23 cellular contexts compared by ENCODE assay signal in genomic region chr18:70377857-70378701, GRCh38.
DNase-seq lines count a peak whose midpoint lies in the region; ATAC-seq, FAIRE-seq and TF ChIP-seq lines count a peak whose summit lies in the region.
"Had no signal": no experiment of that assay in that cellular context is flagged by ENCODE, and none has a peak within 500 bp of the region (broad histone marks: within the 10 kb centered on the region; RNA-seq: fewer than 3 reads in every experiment).

No MANE protein-coding gene starts in this region.

- peaks cover 73% of the 10 kb centered on the region for H3K4me1 Mint-ChIP-seq in Calu3 (ENCODE audit: low read depth, unreplicated experiment)
- H3K4me1 Mint-ChIP-seq: activated naive CD8-positive, alpha-beta T cell treated with anti-CD3 and anti-CD28 coated beads, Interleukin-2, amount 10 ng/mL, durations not matched to agents 7 days and 5 days had no signal

- no peaks in the 10 kb centered on the region for H3K27me3 Mint-ChIP-seq in Calu3 (ENCODE audit: unreplicated experiment)
- H3K27me3 Mint-ChIP-seq: activated naive CD8-positive, alpha-beta T cell treated with anti-CD3 and anti-CD28 coated beads, Interleukin-2, amount 10 ng/mL, durations not matched to agents 7 days and 5 days had no signal

- intact Hi-C loops in Calu3 (cut with micrococcal nuclease; ENCODE audit: unreplicated experiment) (no loop called here), endothelial cell of umbilical vein (cut with micrococcal nuclease) (no loop called here), Right ventricle myocardium superior (cut with DNase I) (no loop called here)

- no peaks in the 10 kb centered on the region for H4K20me1 ChIP-seq in endothelial cell of umbilical vein (replicated peaks; ENCODE audit: control insufficient read depth, extremely low read depth, insufficient read depth, low read length)

- no peak overlapping the region for H3K4me2 ChIP-seq in endothelial cell of umbilical vein (ENCODE audit: insufficient read depth, low read length)

- TF ChIP-seq CTCF in Calu3 (IDR thresholded peaks at IDR 0.05; ENCODE audit: unreplicated experiment) (no peak), Peyer's patch (IDR thresholded peaks at IDR 0.05) (no peak), endothelial cell of umbilical vein (IDR thresholded peaks at IDR 0.05; ENCODE audit: extremely low read depth in 1 of 2, insufficient read depth in 1 of 2, low read depth in 1 of 2, low read length in 2 of 2) (no peak)

- H3K27me3 ChIP-seq in Peyer's patch (no peaks in the 10 kb centered on the region), endothelial cell of umbilical vein (ENCODE audit: control insufficient read depth in 2 of 2, insufficient read depth in 2 of 2, low read length in 2 of 2) (no peaks in the 10 kb centered on the region), muscle layer of duodenum (ENCODE audit: low read depth, low read length) (no peaks in the 10 kb centered on the region)
- H3K27me3 ChIP-seq: cardiac muscle cell, sigmoid colon had no signal

- peak overlapping the region; percentile 87 for H3K27ac Mint-ChIP-seq in Calu3 (ENCODE audit: unreplicated experiment)
- H3K27ac Mint-ChIP-seq: activated CD8-positive, alpha-beta T cell treated with anti-CD3 and anti-CD28 coated beads, Interleukin-2, amount 10 ng/mL, durations not matched to agents 7 days and 5 days; activated naive CD8-positive, alpha-beta T cell treated with anti-CD3 and anti-CD28 coated beads, Interleukin-2, amount 10 ng/mL, durations not matched to agents 7 days and 5 days; activated T-helper 1 cell treated with anti-CD3 and anti-CD28 coated beads, Interleukin-12 subunit alpha, Interleukin-12 subunit beta, Interleukin-2, Interleukin-4 antibody, amounts not matched to agents 30 ng/mL and 10 ng/mL and 1 ng/mL, durations not matched to agents 14 hours and 24 hours and 36 hours; effector memory CD8-positive, alpha-beta T cell; WTC11 had no signal

- no peak overlapping the region for H3K9ac ChIP-seq in endothelial cell of umbilical vein (replicated peaks; ENCODE audit: extremely low read depth, insufficient read depth, low read length)

- no peak overlapping the region for H3K4me3 ChIP-seq in Peyer's patch
- H3K4me3 ChIP-seq in endothelial cell of umbilical vein (replicated peaks in 1 of 3; ENCODE audit: insufficient read depth in 1 of 3, low read depth in 1 of 3, low read length in 3 of 3): no peak overlapping the region
- H3K4me3 ChIP-seq in muscle layer of duodenum (ENCODE audit: low read depth in 1 of 2, low read length in 2 of 2): no peak overlapping the region
- H3K4me3 ChIP-seq: cardiac muscle cell, HAP-1, lower lobe of right lung, sigmoid colon had no signal

- peak overlapping the region; percentile 20 for H2AFZ ChIP-seq in endothelial cell of umbilical vein (ENCODE audit: low read depth, low read length)

- H3K9me1 ChIP-seq in endothelial cell of umbilical vein (replicated peaks; ENCODE audit: control insufficient read depth, extremely low read depth, insufficient read depth, low read length): no peaks in the 10 kb centered on the region

- dilution Hi-C loops in endothelial cell of umbilical vein (cut with MboI; ENCODE audit: extremely low pct_ligation_motif_present, low sequenced_read_pairs): no loop called here

- peaks cover 27% of the 10 kb centered on the region for H3K36me3 Mint-ChIP-seq in Calu3 (ENCODE audit: insufficient read depth, unreplicated experiment)
- H3K36me3 Mint-ChIP-seq: activated naive CD8-positive, alpha-beta T cell treated with anti-CD3 and anti-CD28 coated beads, Interleukin-2, amount 10 ng/mL, durations not matched to agents 7 days and 5 days; WTC11 had no signal

- TF ChIP-seq POLR2A in Peyer's patch (IDR thresholded peaks at IDR 0.05): no peak
- no peak for TF ChIP-seq POLR2A in endothelial cell of umbilical vein (IDR thresholded peaks at IDR 0.05; ENCODE audit: low read depth, low read length)

- DNase-seq in Calu3 (no peak), Peyer's patch (no peak), endothelial cell of umbilical vein (ENCODE audit: low read depth, low spot score) (no peak), Right ventricle myocardium superior (no peak), NCI-H1417 (lab: John Stamatoyannopoulos, UW) (no peak), cerebellar nuclear complex (lab: John Stamatoyannopoulos, UW) (no peak)
- DNase-seq in activated T-cell treated with anti-CD3 and anti-CD28 coated beads, Interleukin-2, amount 50 U/mL, for 1 hour: no peak
- DNase-seq: activated CD8-positive, alpha-beta T cell treated with anti-CD3 and anti-CD28 coated beads, Interleukin-2, amount 10 ng/mL, durations not matched to agents 7 days and 5 days; activated naive CD8-positive, alpha-beta T cell treated with anti-CD3 and anti-CD28 coated beads, Interleukin-2, amount 10 ng/mL, durations not matched to agents 7 days and 5 days; effector memory CD8-positive, alpha-beta T cell; GF-D8; lower lobe of right lung; MM.1S; NCI-H2029 treated with DMSO at 0.1 percent for 48 hours; NCI-H524 treated with DMSO at 0.1 percent for 48 hours; sigmoid colon; stimulated activated CD4-positive, alpha-beta T cell treated with anti-CD3 and anti-CD28 coated beads, Interleukin-2, amount 100 ng/mL, for 48 hours had no signal

- H3K4me1 ChIP-seq in Peyer's patch (peaks cover 0 to 21% (median 2%) of the 10 kb centered on the region in 4 donors), endothelial cell of umbilical vein (ENCODE audit: control insufficient read depth, extremely low read depth, insufficient read depth, low read length) (no peaks in the 10 kb centered on the region), muscle layer of duodenum (ENCODE audit: control insufficient read depth in 1 of 2, insufficient read depth in 2 of 2, low read length in 2 of 2) (peaks cover 0 to 4% of the 10 kb centered on the region in 2 donors)
- H3K4me1 ChIP-seq: lower lobe of right lung, sigmoid colon had no signal

- CTCF ChIA-PET in Calu3 (lab: Charles Lee) (no interaction called here), endothelial cell of umbilical vein (lab: Charles Lee) (interaction anchor here (0.7 to 0.9 kb wide), 2 partner anchors 35 to 56 kb away, joined by 3 to 4 read pairs; no protein-coding TSS in a partner anchor)

- H3K36me3 ChIP-seq in Peyer's patch (no peaks in the 10 kb centered on the region), endothelial cell of umbilical vein (ENCODE audit: control insufficient read depth in 2 of 2, extremely low read depth in 1 of 2, insufficient read depth in 2 of 2, low read length in 2 of 2) (no peaks in the 10 kb centered on the region), muscle layer of duodenum (ENCODE audit: control insufficient read depth in 1 of 2, insufficient read depth in 2 of 2, low read length in 2 of 2) (no peaks in the 10 kb centered on the region)
- H3K36me3 ChIP-seq: cardiac muscle cell, HAP-1, lower lobe of right lung, sigmoid colon had no signal

- no peaks in the 10 kb centered on the region for H3K79me2 ChIP-seq in endothelial cell of umbilical vein (ENCODE audit: control insufficient read depth, insufficient read depth, low read length)

- FAIRE-seq in endothelial cell of umbilical vein (lab: Jason Lieb, UNC): peak; percentile 8
- FAIRE-seq: GM12892 had no signal

- BruUV-seq in Calu3 (replicated peaks; lab: Mats Ljungman, UMichigan): no TSS peak
- no TSS peak for BruUV-seq in endothelial cell of umbilical vein (replicated peaks; lab: Mats Ljungman, UMichigan)

- no peaks in the 10 kb centered on the region for H3K9me3 Mint-ChIP-seq in Calu3 (ENCODE audit: low read depth, unreplicated experiment)
- H3K9me3 Mint-ChIP-seq: activated naive CD8-positive, alpha-beta T cell treated with anti-CD3 and anti-CD28 coated beads, Interleukin-2, amount 10 ng/mL, durations not matched to agents 7 days and 5 days; activated T-helper 1 cell treated with anti-CD3 and anti-CD28 coated beads, Interleukin-12 subunit alpha, Interleukin-12 subunit beta, Interleukin-2, Interleukin-4 antibody, amounts not matched to agents 30 ng/mL and 10 ng/mL and 1 ng/mL, durations not matched to agents 14 hours and 24 hours and 36 hours; effector memory CD8-positive, alpha-beta T cell had no signal

- H3K4me3 Mint-ChIP-seq in Calu3 (ENCODE audit: low read depth, unreplicated experiment): peak overlapping the region; percentile 36
- H3K4me3 Mint-ChIP-seq: activated CD8-positive, alpha-beta T cell treated with anti-CD3 and anti-CD28 coated beads, Interleukin-2, amount 10 ng/mL, durations not matched to agents 7 days and 5 days; activated naive CD8-positive, alpha-beta T cell treated with anti-CD3 and anti-CD28 coated beads, Interleukin-2, amount 10 ng/mL, durations not matched to agents 7 days and 5 days; activated T-helper 1 cell treated with anti-CD3 and anti-CD28 coated beads, Interleukin-12 subunit alpha, Interleukin-12 subunit beta, Interleukin-2, Interleukin-4 antibody, amounts not matched to agents 30 ng/mL and 10 ng/mL and 1 ng/mL, durations not matched to agents 14 hours and 24 hours and 36 hours; effector memory CD8-positive, alpha-beta T cell; WTC11 had no signal

- H3K9me3 ChIP-seq in Peyer's patch (no peaks in the 10 kb centered on the region), endothelial cell of umbilical vein (replicated peaks; ENCODE audit: control insufficient read depth, insufficient read depth, low read length) (no peaks in the 10 kb centered on the region), muscle layer of duodenum (ENCODE audit: control insufficient read depth in 1 of 2, low read length in 2 of 2) (no peaks in the 10 kb centered on the region)
- H3K9me3 ChIP-seq: HAP-1, lower lobe of right lung, sigmoid colon had no signal

- H3K27ac ChIP-seq in Peyer's patch (peak overlapping the region in 3 of 4 donors; percentile 66 to 92 (median 84)), endothelial cell of umbilical vein (ENCODE audit: insufficient read depth, low read depth, low read length) (no peak overlapping the region), muscle layer of duodenum (ENCODE audit: low read length) (peak overlapping the region; percentile 82)
- H3K27ac ChIP-seq: cardiac muscle cell, lower lobe of right lung, sigmoid colon had no signal

- POLR2A ChIA-PET in endothelial cell of umbilical vein (lab: Charles Lee): no interaction called here

- ATAC-seq in Right ventricle myocardium superior (ENCODE audit: poor library complexity): no peak
- ATAC-seq: activated CD8-positive, alpha-beta T cell treated with anti-CD3 and anti-CD28 coated beads, Interleukin-2, amount 10 ng/mL, durations not matched to agents 7 days and 5 days; effector memory CD8-positive, alpha-beta T cell; lower lobe of right lung; WTC11 had no signal

TF ChIP-seq in endothelial cell of umbilical vein, 7 proteins besides CTCF, POLR2A, EP300 and RAD21 (continues in another document):
- TF ChIP-seq MYC (IDR thresholded peaks at IDR 0.05; ENCODE audit: low read depth, low read length) (no peak), JUN (IDR thresholded peaks at IDR 0.05; ENCODE audit: borderline replicate concordance, insufficient read depth, insufficient read length, low read depth) (no peak), EZH2 (IDR thresholded peaks at IDR 0.05; ENCODE audit: borderline replicate concordance, low read depth, low read length, severe bottlenecking) (no peak), FOS (IDR thresholded peaks at IDR 0.05; ENCODE audit: borderline replicate concordance, insufficient read depth, low read length) (no peak), GATA2 (IDR thresholded peaks at IDR 0.05; ENCODE audit: insufficient read depth, insufficient read length, low read depth, low read length) (no peak)
